Comparison of ENCODE assay signal across 21 cellular contexts in genomic region chr11:84866922-84867321, GRCh38.
"Had no signal": no experiment of that assay in that cellular context is flagged by ENCODE, and none has a peak within 500 bp of the region (broad histone marks: within the 10 kb centered on the region; RNA-seq: fewer than 3 reads in every experiment).

No MANE protein-coding gene starts in this region.

- DNase-seq: activated CD4-positive, alpha-beta T cell treated with anti-CD3 and anti-CD28 coated beads, Interleukin-2, amount 10 ng/mL, durations not matched to agents 7 days and 5 days; activated CD8-positive, alpha-beta memory T cell treated with anti-CD3 and anti-CD28 coated beads, Interleukin-2, amount 10 ng/mL, durations not matched to agents 7 days and 5 days; activated CD8-positive, alpha-beta T cell treated with anti-CD3 and anti-CD28 coated beads for 36 hours; activated effector memory CD4-positive, alpha-beta T cell treated with anti-CD3 and anti-CD28 coated beads, Interleukin-2, amount 50 U/mL, for 16 hours; activated naive CD4-positive, alpha-beta T cell treated with anti-CD3 and anti-CD28 coated beads, Interleukin-2, amount 10 ng/mL, durations not matched to agents 7 days and 5 days; activated naive CD8-positive, alpha-beta T cell treated with anti-CD3 and anti-CD28 coated beads, Interleukin-2, amount 50 U/mL, for 24 hours; activated T-cell treated with anti-CD3 and anti-CD28 coated beads for 4 hours; cortex of kidney; endodermal cell; head of caudate nucleus; lower lobe of right lung; naive thymus-derived CD8-positive, alpha-beta T cell; spleen; stimulated activated CD4-positive, alpha-beta T cell treated with anti-CD3 and anti-CD28 coated beads, Interleukin-4, amount 100 ng/mL, for 1 hour; stimulated activated naive CD4-positive, alpha-beta T cell; T1000; testis; trophoblast cell had no signal

- H3K4me3 ChIP-seq: gastroesophageal sphincter, lower lobe of right lung, spleen, testis, vagina had no signal

- H3K9me3 ChIP-seq: gastroesophageal sphincter, lower lobe of right lung, spleen, testis, vagina had no signal

- ATAC-seq: activated CD4-positive, CD25-positive, alpha-beta regulatory T cell treated with anti-CD3 and anti-CD28 coated beads, Interleukin-2, amount 50 U/mL, for 24 hours; activated CD8-positive, alpha-beta memory T cell treated with anti-CD3 and anti-CD28 coated beads, Interleukin-2, amount 10 ng/mL, durations not matched to agents 7 days and 5 days; activated CD8-positive, alpha-beta T cell treated with anti-CD3 and anti-CD28 coated beads for 36 hours; activated naive CD8-positive, alpha-beta T cell treated with anti-CD3 and anti-CD28 coated beads, Interleukin-2, amount 50 U/mL, for 24 hours; gastroesophageal sphincter; lower lobe of right lung; naive thymus-derived CD8-positive, alpha-beta T cell had no signal

- H3K36me3 ChIP-seq: gastroesophageal sphincter, lower lobe of right lung, spleen, vagina had no signal

- H3K27ac ChIP-seq: gastroesophageal sphincter, lower lobe of right lung, spleen, testis, vagina had no signal

- H3K4me1 ChIP-seq: lower lobe of right lung, spleen, testis, vagina had no signal

- H3K27me3 ChIP-seq: gastroesophageal sphincter, spleen, testis, vagina had no signal
